In the genomic region with DNA sequence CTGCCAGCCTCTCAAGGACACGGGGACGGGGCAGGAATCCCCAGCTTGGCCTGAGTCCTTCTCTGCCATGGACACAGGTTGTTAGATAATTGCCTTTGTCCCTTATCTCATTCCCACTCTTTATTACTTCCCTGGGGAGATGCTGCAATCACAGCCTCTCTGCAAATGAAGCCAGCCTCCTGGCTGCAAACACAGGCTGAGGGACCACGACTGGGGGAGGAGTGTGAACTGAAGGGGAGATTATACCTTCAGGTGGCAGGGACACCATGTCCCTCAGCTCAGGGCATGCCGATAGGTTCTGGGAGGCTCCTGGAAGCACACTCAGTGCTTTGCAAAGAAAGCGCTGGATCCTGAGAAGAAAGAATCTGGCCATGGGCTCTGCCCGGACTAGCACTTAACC, we compare ENCODE assay signal across 17 cellular contexts. TPM values are rescaled to one million over a fixed set of nuclear protein-coding genes. Genes with fewer than 3 reads are reported as not detected.
"Had no signal": no experiment of that assay in that cellular context is flagged by ENCODE, and none has a peak within 500 bp of the region (broad histone marks: within the 10 kb centered on the region; RNA-seq: fewer than 3 reads in every experiment).

No MANE protein-coding gene starts in this region.

- H3K27me3 ChIP-seq: right atrium auricular region had no signal

- H3K4me1 ChIP-seq: breast epithelium, lower lobe of right lung, right atrium auricular region, transverse colon had no signal

- ATAC-seq: activated CD8-positive, alpha-beta T cell treated with anti-CD3 and anti-CD28 coated beads for 36 hours; esophagus mucosa; lower lobe of right lung; stimulated activated effector memory CD8-positive, alpha-beta T cell treated with anti-CD3 and anti-CD28 coated beads, Interleukin-12 subunit alpha, Interleukin-12 subunit beta, amount 100 ng/mL, for 72 hours had no signal

- FAIRE-seq: small intestine had no signal

- H3K9me3 ChIP-seq: breast epithelium, lower lobe of right lung, right atrium auricular region, transverse colon had no signal

- H3K36me3 ChIP-seq: breast epithelium, lower lobe of right lung, right atrium auricular region, transverse colon had no signal

- H3K27ac ChIP-seq: breast epithelium, lower lobe of right lung, right atrium auricular region, transverse colon had no signal

- H3K4me3 ChIP-seq: breast epithelium, lower lobe of right lung, right atrium auricular region, transverse colon had no signal

- DNase-seq: activated CD4-positive, alpha-beta T cell treated with anti-CD3 and anti-CD28 coated beads for 4 hours; activated CD8-positive, alpha-beta memory T cell treated with anti-CD3 and anti-CD28 coated beads, Interleukin-2, amount 50 U/mL, for 4 hours; activated CD8-positive, alpha-beta T cell treated with anti-CD3 and anti-CD28 coated beads for 36 hours; activated naive CD4-positive, alpha-beta T cell; immature natural killer cell; lower lobe of right lung; midbrain; naive B cell; small intestine; transverse colon had no signal

RNA-seq across cellular contexts. Expression of gene CHGA, which starts 16.1 kb away (rescaled TPM):
- total RNA-seq: activated CD8-positive, alpha-beta T cell treated with anti-CD3 and anti-CD28 coated beads for 36 hours; activated T-helper 1 cell treated with anti-CD3 and anti-CD28 coated beads, Interleukin-12 subunit alpha, Interleukin-12 subunit beta, Interleukin-2, Interleukin-4 antibody, amounts not matched to agents 30 ng/mL and 10 ng/mL and 1 ng/mL, durations not matched to agents 14 hours and 24 hours and 36 hours; aorta; dermis microvascular lymphatic vessel endothelial cell; right atrium auricular region had no signal
